ENCODE assay signal across 12 cellular contexts in the genomic region with DNA sequence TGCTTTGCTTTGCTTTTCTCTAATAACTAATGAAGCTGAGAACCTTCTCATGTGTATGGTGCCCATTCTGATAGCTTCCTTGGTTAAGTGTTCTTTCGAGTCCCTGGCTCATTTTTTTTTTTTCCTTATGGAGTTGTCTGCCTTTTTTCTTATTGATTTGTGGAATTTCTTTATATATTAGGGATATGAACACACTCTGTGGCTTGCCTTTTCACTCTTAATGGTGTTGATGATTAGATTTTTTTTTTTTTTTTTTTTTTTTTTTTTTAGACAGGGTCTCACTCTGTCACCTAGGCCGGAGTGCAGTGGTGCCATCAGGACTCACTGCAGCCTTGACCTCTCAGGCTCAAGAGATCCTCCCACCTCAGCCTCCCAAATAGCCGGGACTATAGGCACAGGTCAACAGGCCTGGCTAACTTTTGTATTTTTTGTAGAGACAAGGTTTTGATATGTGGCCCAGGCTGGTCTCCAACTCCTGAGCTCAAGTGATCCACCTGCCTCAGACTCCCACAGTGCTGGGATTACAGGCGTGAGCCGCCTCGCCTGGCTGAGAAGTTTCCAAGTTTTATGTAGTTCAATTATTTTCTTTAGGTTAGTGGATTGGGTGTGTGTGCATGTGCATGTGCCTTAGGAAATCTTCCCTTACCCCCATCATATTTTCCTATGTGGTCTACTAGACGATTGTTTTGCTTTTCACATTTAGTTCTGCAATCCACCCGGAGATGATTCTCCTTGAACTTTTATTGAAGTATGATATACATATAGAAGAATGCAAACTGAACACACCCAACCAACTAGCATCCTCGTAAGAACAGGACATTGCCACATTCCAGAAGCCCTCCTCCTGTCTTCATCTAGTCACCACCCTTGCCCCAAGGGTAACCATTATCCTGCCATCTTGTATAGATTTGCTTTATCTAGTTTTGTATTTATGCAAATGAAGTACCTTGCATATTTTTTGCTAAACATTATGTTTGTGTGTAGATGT. TPM values are rescaled to one million over a fixed set of nuclear protein-coding genes. Genes with fewer than 3 reads are reported as not detected.
DNase-seq lines count a peak whose midpoint lies in the region; ATAC-seq, FAIRE-seq and TF ChIP-seq lines count a peak whose summit lies in the region.
"Had no signal": no experiment of that assay in that cellular context is flagged by ENCODE, and none has a peak within 500 bp of the region (broad histone marks: within the 10 kb centered on the region; RNA-seq: fewer than 3 reads in every experiment).

No MANE protein-coding gene starts in this region.

- H3F3A ChIP-seq in OCI-LY1 (ENCODE audit: insufficient read depth, low read length): no peaks in the 10 kb centered on the region

- H4K20me1 ChIP-seq in H9 (ENCODE audit: control insufficient read depth, insufficient read depth, insufficient read length) (no peaks in the 10 kb centered on the region), OCI-LY1 (ENCODE audit: insufficient read depth, low read length) (0 out of 2 replicates have a peak, but pooled peaks cover 6% of the 10 kb centered on the region)

- intact Hi-C loops in pancreas (cut with DNase I): no loop called here

- H3K36me3 ChIP-seq in OCI-LY1 (ENCODE audit: insufficient read depth, low read length) (peaks cover 10% of the 10 kb centered on the region), endocrine pancreas (ENCODE audit: control insufficient read depth, insufficient read depth, low read length) (no peaks in the 10 kb centered on the region), trophoblast cell (ENCODE audit: control insufficient read depth in 1 of 2, insufficient read depth in 2 of 2, low read length in 2 of 2) (no peaks in the 10 kb centered on the region), pancreas (no peaks in the 10 kb centered on the region), mesendoderm (ENCODE audit: control insufficient read depth, insufficient read depth, low read length) (no peaks in the 10 kb centered on the region)
- H3K36me3 ChIP-seq: thoracic aorta had no signal

- H4K5ac ChIP-seq in H9 (ENCODE audit: insufficient read length, low read depth, low read length) (no peak overlapping the region), mesendoderm (ENCODE audit: low read length) (no peak overlapping the region)

- H4K91ac ChIP-seq in H9 (ENCODE audit: insufficient read length, low read depth, low read length) (no peak overlapping the region), trophoblast cell (ENCODE audit: low read depth, low read length) (no peak overlapping the region)

- H4K8ac ChIP-seq in H9 (replicated peaks; ENCODE audit: insufficient read length, low read depth, low read length): no peak overlapping the region
- H4K8ac ChIP-seq in trophoblast cell (ENCODE audit: low read depth, low read length): no peak overlapping the region
- no peak overlapping the region for H4K8ac ChIP-seq in mesendoderm (ENCODE audit: low read depth, low read length)

- H3K4me3 Mint-ChIP-seq in H9: peak overlapping the region; percentile 91 to 92

- H3K4me3 ChIP-seq in OCI-LY1 (ENCODE audit: low read depth, low read length, poor library complexity, severe bottlenecking) (no peak overlapping the region), endocrine pancreas (ENCODE audit: control insufficient read depth, insufficient read depth, low read length) (peak overlapping the region; percentile 91), trophoblast cell (ENCODE audit: low read depth, low read length) (no peak overlapping the region), pancreas (peak overlapping the region in 1 of 4 donors; percentile 93), mesendoderm (ENCODE audit: low read length) (no peak overlapping the region)

- ATAC-seq in HG02759 (IDR thresholded peaks at IDR 0.05; ENCODE audit: unreplicated experiment) (no peak), pancreas (no peak)

- H3K9me3 Mint-ChIP-seq in H9: no peaks in the 10 kb centered on the region

- no peak for TF ChIP-seq CTCF in H9 (conservative IDR thresholded peaks at IDR 0.05)
- TF ChIP-seq CTCF in OCI-LY1 (IDR thresholded peaks at IDR 0.05; ENCODE audit: low read length): no peak
- TF ChIP-seq CTCF in pancreas (IDR thresholded peaks at IDR 0.05): no peak

- H2BK15ac ChIP-seq in H9 (ENCODE audit: low read depth, low read length) (no peak overlapping the region), mesendoderm (replicated peaks; ENCODE audit: low read depth) (no peak overlapping the region)

- H2BK120ac ChIP-seq in H9 (ENCODE audit: low read depth, low read length, poor library complexity, severe bottlenecking) (no peak overlapping the region), trophoblast cell (ENCODE audit: insufficient read depth, low read length, poor library complexity) (no peak overlapping the region), mesendoderm (ENCODE audit: low read depth, low read length) (no peak overlapping the region)

- H3K36me3 Mint-ChIP-seq in H9 (ENCODE audit: insufficient read depth in 1 of 3, low read depth in 3 of 3): peaks cover 0 to 9% (median 7%) of the 10 kb centered on the region in 3 experiments; a peak in 4 of 7 replicates

- H2AFZ ChIP-seq in H9 (ENCODE audit: low read length): no peak overlapping the region
- no peak overlapping the region for H2AFZ ChIP-seq in OCI-LY1 (ENCODE audit: low read length)
- H2AFZ ChIP-seq in trophoblast cell (ENCODE audit: insufficient read depth, low read length, poor library complexity): no peak overlapping the region

- H3K56ac ChIP-seq in H9 (ENCODE audit: insufficient read length, low read depth, low read length): no peak overlapping the region
- no peak overlapping the region for H3K56ac ChIP-seq in mesendoderm (ENCODE audit: low read length)

- no peak overlapping the region for H3K18ac ChIP-seq in H9 (ENCODE audit: insufficient read length, low read depth, low read length)
- no peak overlapping the region for H3K18ac ChIP-seq in trophoblast cell (ENCODE audit: low read length)
- H3K18ac ChIP-seq in mesendoderm (ENCODE audit: low read length): no peak overlapping the region

- H3K27me3 ChIP-seq in H9 (ENCODE audit: insufficient read depth, low read length): no peaks in the 10 kb centered on the region
- H3K27me3 ChIP-seq in OCI-LY1 (ENCODE audit: insufficient read depth, low read length): no peaks in the 10 kb centered on the region
- H3K27me3 ChIP-seq in endocrine pancreas (ENCODE audit: control insufficient read depth, insufficient read depth, low read length): no peaks in the 10 kb centered on the region
- no peaks in the 10 kb centered on the region for H3K27me3 ChIP-seq in trophoblast cell (ENCODE audit: insufficient read depth, low read length)
- no peaks in the 10 kb centered on the region for H3K27me3 ChIP-seq in pancreas
- no peaks in the 10 kb centered on the region for H3K27me3 ChIP-seq in mesendoderm (ENCODE audit: insufficient read depth, low read length, poor library complexity)
- H3K27me3 ChIP-seq: esophagus squamous epithelium had no signal

- peaks cover 20% of the 10 kb centered on the region for H3K79me2 ChIP-seq in H9 (ENCODE audit: insufficient read depth, low read length)
- peaks cover 32% of the 10 kb centered on the region for H3K79me2 ChIP-seq in OCI-LY1 (ENCODE audit: insufficient read depth, low read length)
- peaks cover 11% of the 10 kb centered on the region for H3K79me2 ChIP-seq in trophoblast cell (ENCODE audit: control insufficient read depth, insufficient read depth, low read length, poor library complexity)
- peaks cover 29% of the 10 kb centered on the region for H3K79me2 ChIP-seq in mesendoderm (ENCODE audit: control insufficient read depth, insufficient read depth, low read length)

- no CpG with 5 or more reads among the region's 9 CpGs for WGBS in H9 (ENCODE audit: extremely low coverage, insufficient read length, low lambda C conversion rate)
- no CpG with 5 or more reads among the region's 9 CpGs for WGBS in trophoblast cell (ENCODE audit: extremely low coverage, insufficient coverage, insufficient read length)
- 76 to 81% methylated on average over 9 of the region's 9 CpGs for WGBS in pancreas, 2 donors
- WGBS in mesendoderm (ENCODE audit: extremely low coverage, insufficient coverage, low lambda C conversion rate): no CpG with 5 or more reads among the region's 9 CpGs

- no peak overlapping the region for H2BK5ac ChIP-seq in H9 (ENCODE audit: insufficient read length, low read length)
- H2BK5ac ChIP-seq in trophoblast cell (ENCODE audit: low read depth, low read length, poor library complexity): no peak overlapping the region
- no peak overlapping the region for H2BK5ac ChIP-seq in mesendoderm (ENCODE audit: low read length)

- H3K23me2 ChIP-seq in H9 (ENCODE audit: insufficient read length, low read depth, low read length, poor library complexity, severe bottlenecking): peaks cover 7% of the 10 kb centered on the region

- no peak overlapping the region for H3K4ac ChIP-seq in H9 (ENCODE audit: low read depth, low read length)
- H3K4ac ChIP-seq in trophoblast cell (ENCODE audit: low read depth, low read length): no peak overlapping the region
- H3K4ac ChIP-seq in mesendoderm (ENCODE audit: low read depth, low read length): no peak overlapping the region

- H4K12ac ChIP-seq in trophoblast cell (ENCODE audit: low read depth, low read length): no peak overlapping the region

- H3K4me2 ChIP-seq in H9 (ENCODE audit: insufficient read depth, insufficient read length, low read length) (peak overlapping the region; percentile 61), OCI-LY1 (ENCODE audit: low read length) (peak overlapping the region; percentile 98; the same call in 1 of the 2 replicates), trophoblast cell (ENCODE audit: low read length) (peak overlapping the region; percentile 25), mesendoderm (ENCODE audit: low read length) (no peak overlapping the region)

- no peak overlapping the region for H3K27ac Mint-ChIP-seq in H9

- H3K4me1 Mint-ChIP-seq in H9: peaks cover 11 to 18% of the 10 kb centered on the region in 2 experiments

- H2BK20ac ChIP-seq in H9 (ENCODE audit: low read depth, low read length, poor library complexity, severe bottlenecking): no peak overlapping the region

- H3K79me1 ChIP-seq in H9 (ENCODE audit: insufficient read depth, low read depth, low read length, poor library complexity, severe bottlenecking): no peaks in the 10 kb centered on the region
- peaks cover 8% of the 10 kb centered on the region for H3K79me1 ChIP-seq in trophoblast cell (ENCODE audit: low read length)
- peaks cover 2% of the 10 kb centered on the region for H3K79me1 ChIP-seq in mesendoderm (ENCODE audit: low read length)

- FAIRE-seq in pancreas (lab: Jason Lieb, UNC): no peak

- H3K4me1 ChIP-seq in H9 (ENCODE audit: insufficient read depth, low read length): no peaks in the 10 kb centered on the region
- H3K4me1 ChIP-seq in OCI-LY1 (ENCODE audit: insufficient read depth, low read length, severe bottlenecking): peaks cover 31% of the 10 kb centered on the region
- H3K4me1 ChIP-seq in endocrine pancreas (ENCODE audit: control insufficient read depth, insufficient read depth, low read length): peaks cover 7% of the 10 kb centered on the region
- H3K4me1 ChIP-seq in trophoblast cell (ENCODE audit: control insufficient read depth in 1 of 2, insufficient read depth in 2 of 2, low read length in 2 of 2): peaks cover 0 to 3% of the 10 kb centered on the region in 2 experiments
- peaks cover 0 to 15% (median 7%) of the 10 kb centered on the region in 3 donors for H3K4me1 ChIP-seq in pancreas
- no peaks in the 10 kb centered on the region for H3K4me1 ChIP-seq in mesendoderm (ENCODE audit: control insufficient read depth, low read depth, low read length)

- H2AK5ac ChIP-seq in H9 (ENCODE audit: insufficient read length, low read length) (no peak overlapping the region), trophoblast cell (ENCODE audit: low read length) (no peak overlapping the region), mesendoderm (ENCODE audit: low read length) (no peak overlapping the region)

- H3K9me3 ChIP-seq in H9 (ENCODE audit: control insufficient read depth, low read depth, low read length) (no peaks in the 10 kb centered on the region), OCI-LY1 (ENCODE audit: low read length) (no peaks in the 10 kb centered on the region), endocrine pancreas (ENCODE audit: control insufficient read depth, low read length) (no peaks in the 10 kb centered on the region), trophoblast cell (ENCODE audit: insufficient read depth, low read depth, low read length) (no peaks in the 10 kb centered on the region), pancreas (no peaks in the 10 kb centered on the region)
- H3K9me3 ChIP-seq: esophagus squamous epithelium, thoracic aorta had no signal

- no peaks in the 10 kb centered on the region for H3K27me3 Mint-ChIP-seq in H9 (ENCODE audit: low read depth)

- H2BK12ac ChIP-seq in H9 (ENCODE audit: insufficient read length, low read depth, low read length) (no peak overlapping the region), trophoblast cell (ENCODE audit: low read length) (no peak overlapping the region)

- H3T11ph ChIP-seq in H9 (ENCODE audit: low read length): no peak overlapping the region

- no peak overlapping the region for H3K14ac ChIP-seq in H9 (ENCODE audit: insufficient read depth, low read length)
- no peak overlapping the region for H3K14ac ChIP-seq in trophoblast cell (ENCODE audit: low read length)

- H3K27ac ChIP-seq in H9 (ENCODE audit: insufficient read length, low read depth, low read length): no peak overlapping the region
- no peak overlapping the region for H3K27ac ChIP-seq in OCI-LY1 (ENCODE audit: low read depth, low read length, poor library complexity, severe bottlenecking)
- no peak overlapping the region for H3K27ac ChIP-seq in trophoblast cell (ENCODE audit: low read depth, low read length)
- no peak overlapping the region for H3K27ac ChIP-seq in pancreas
- H3K27ac ChIP-seq in mesendoderm (ENCODE audit: low read depth, low read length): no peak overlapping the region

- H3K23ac ChIP-seq in H9 (ENCODE audit: insufficient read length, low read depth, low read length): no peak overlapping the region
- no peak overlapping the region for H3K23ac ChIP-seq in trophoblast cell (ENCODE audit: low read length)
- no peak overlapping the region for H3K23ac ChIP-seq in mesendoderm (ENCODE audit: low read length)

- no peaks in the 10 kb centered on the region for H3K9me2 ChIP-seq in OCI-LY1 (ENCODE audit: low read depth, low read length)

- no peak overlapping the region for H3K9ac ChIP-seq in H9 (ENCODE audit: extremely low read depth, insufficient read length, low read length)
- no peak overlapping the region for H3K9ac ChIP-seq in OCI-LY1 (ENCODE audit: low read length)
- H3K9ac ChIP-seq in endocrine pancreas (ENCODE audit: control insufficient read depth, insufficient read depth, low read length): no peak overlapping the region
- H3K9ac ChIP-seq in trophoblast cell (ENCODE audit: low read length): no peak overlapping the region
- H3K9ac ChIP-seq in mesendoderm (ENCODE audit: low read length): no peak overlapping the region

- no peak for DNase-seq in H9
- DNase-seq in trophoblast cell: peak in 1 of 2 donors; percentile 32
- DNase-seq in glomerular visceral epithelial cell (ENCODE audit: extremely low spot score): no peak
- no peak for DNase-seq in pancreas
- no peak for DNase-seq in mesendoderm
- DNase-seq: activated CD4-positive, alpha-beta T cell treated with anti-CD3 and anti-CD28 coated beads for 4 hours; esophagus squamous epithelium; NCI-H2029 treated with DMSO at 0.1 percent for 48 hours had no signal

RNA-seq across cellular contexts. Expression of gene SNRPA1, which starts 1.7 kb away (rescaled TPM):
- total RNA-seq in H9 (2021): 145 and 146 TPM in 2 replicates
- polyA plus RNA-seq in trophoblast cell (2013): 103 and 104 TPM in 2 replicates
- 10 to 100 TPM; 16.7 to 25.4 (median 22.5) TPM for total RNA-seq in pancreas
- polyA plus RNA-seq in pancreas: 10 to 100 TPM; 27.2 to 37.2 TPM
- polyA plus RNA-seq in mesendoderm (2013, experiment 1 of 2): 204 TPM
- 202 TPM for polyA plus RNA-seq in mesendoderm (2013, experiment 2 of 2)

RNA-seq across cellular contexts. Expression of gene SELENOS, which starts 19.4 kb away (rescaled TPM):
- total RNA-seq in H9 (2021) (57.7 and 65.1 TPM in 2 replicates), pancreas (10 to 100 TPM; 26.6 to 50.4 (median 36.1) TPM)
- 105 and 111 TPM in 2 replicates for polyA plus RNA-seq in trophoblast cell (2013)
- polyA plus RNA-seq in pancreas: 10 to 100 TPM; 50.3 to 72.7 TPM
- 47.1 TPM for polyA plus RNA-seq in mesendoderm (2013, experiment 1 of 2)
- polyA plus RNA-seq in mesendoderm (2013, experiment 2 of 2): 48.2 TPM

RNA-seq across cellular contexts. Expression of gene CHSY1, which starts 44.9 kb away (rescaled TPM):
- 68.3 and 68.9 TPM in 2 replicates for total RNA-seq in H9 (2021)
- polyA plus RNA-seq in trophoblast cell (2013): 25.5 and 25.8 TPM in 2 replicates
- 10 to 100 TPM in 1 of 6 donors, 1 to 10 TPM in 5; 4.6 to 11.2 (median 6.6) TPM for total RNA-seq in pancreas
- 1 to 10 TPM; 3.4 to 4.9 TPM for polyA plus RNA-seq in pancreas
- 33.9 TPM for polyA plus RNA-seq in mesendoderm (2013, experiment 1 of 2)
- 36.1 TPM for polyA plus RNA-seq in mesendoderm (2013, experiment 2 of 2)
